In genomic region chr9:89428901-89429890, GRCh38 we compare ENCODE assay signal across 8 cellular contexts.
DNase-seq lines count a peak whose midpoint lies in the region; ATAC-seq and FAIRE-seq lines count a peak whose summit lies in the region.

No MANE protein-coding gene starts in this region.

- ATAC-seq in GM19351 (IDR thresholded peaks at IDR 0.05; ENCODE audit: unreplicated experiment) (peak; percentile 29), GM18520 (IDR thresholded peaks at IDR 0.05; ENCODE audit: unreplicated experiment) (no peak), GM18867 (IDR thresholded peaks at IDR 0.05; ENCODE audit: unreplicated experiment) (no peak)

- peak in 4 of 5 donors; percentile 45 to 60 (median 53) for DNase-seq in T-helper 1 cell
- peak; percentile 18 for DNase-seq in small intestine
- DNase-seq in retina = no peak
- DNase-seq in DMS114 treated with DMSO at 0.1 percent for 48 hours (lab: John Stamatoyannopoulos, UW; ENCODE audit: unreplicated experiment) = no peak

- peaks cover 85% of the 10 kb centered on the region for H3K4me1 Mint-ChIP-seq in dendritic cell treated with granulocyte-macrophage colony-stimulating factor and Interleukin-4, amounts not matched to agents 40 ng/mL and 50 ng/mL, for 4 days (ENCODE audit: low read depth)

- H3K27me3 Mint-ChIP-seq in dendritic cell treated with granulocyte-macrophage colony-stimulating factor and Interleukin-4, amounts not matched to agents 40 ng/mL and 50 ng/mL, for 4 days = no peaks in the 10 kb centered on the region

- H3K27me3 ChIP-seq in small intestine (ENCODE audit: control insufficient read depth in 2 of 2, insufficient read depth in 2 of 2, low read length in 2 of 2) = no peaks in the 10 kb centered on the region

- H3K4me1 ChIP-seq in small intestine (ENCODE audit: control insufficient read depth in 2 of 2, insufficient read depth in 1 of 2, low read depth in 1 of 2, low read length in 1 of 2) = peaks cover 0 to 11% of the 10 kb centered on the region in 2 donors

- H3K4me3 ChIP-seq in small intestine (ENCODE audit: low read depth in 1 of 2, low read length in 2 of 2) = no peak overlapping the region

- H3K36me3 Mint-ChIP-seq in dendritic cell treated with granulocyte-macrophage colony-stimulating factor and Interleukin-4, amounts not matched to agents 40 ng/mL and 50 ng/mL, for 4 days (ENCODE audit: low read depth) = peaks cover 14% of the 10 kb centered on the region

- no peaks in the 10 kb centered on the region for H3K9me3 Mint-ChIP-seq in dendritic cell treated with granulocyte-macrophage colony-stimulating factor and Interleukin-4, amounts not matched to agents 40 ng/mL and 50 ng/mL, for 4 days

- no peaks in the 10 kb centered on the region for H3K36me3 ChIP-seq in small intestine (ENCODE audit: control insufficient read depth in 2 of 2, insufficient read depth in 2 of 2, low read length in 2 of 2)

- no peak overlapping the region for H3K4me3 Mint-ChIP-seq in dendritic cell treated with granulocyte-macrophage colony-stimulating factor and Interleukin-4, amounts not matched to agents 40 ng/mL and 50 ng/mL, for 4 days

- H3K9me3 ChIP-seq in small intestine (ENCODE audit: control insufficient read depth, low read depth) = no peaks in the 10 kb centered on the region

- FAIRE-seq in small intestine (lab: Jason Lieb, UNC) = no peak

- 89 to 91% (median 89%) methylated on average over 25 of the region's 25 CpGs for WGBS in small intestine, 3 donors

- peak overlapping the region in 1 of 2 donors; percentile 47 for H3K27ac ChIP-seq in small intestine (ENCODE audit: low read depth in 1 of 2, low read length in 1 of 2)

- intact Hi-C loops in dendritic cell treated with granulocyte-macrophage colony-stimulating factor and Interleukin-4, amounts not matched to agents 40 ng/mL and 50 ng/mL, for 4 days (cut with micrococcal nuclease) = no loop called here

- H3K27ac Mint-ChIP-seq in dendritic cell treated with granulocyte-macrophage colony-stimulating factor and Interleukin-4, amounts not matched to agents 40 ng/mL and 50 ng/mL, for 4 days = peak overlapping the region; percentile 58

Comparison
In these comparisons a context has a peak if more than half of its experiments do, and no peak if none do; other contexts are left out.
1. DNase-seq: peak in T-helper 1 cell (4 of 5) and small intestine (single experiment); none in retina (single experiment) and DMS114 treated with DMSO at 0.1 percent for 48 hours (single experiment).